ENCODE assay signal across 8 cellular contexts in the genomic region with DNA sequence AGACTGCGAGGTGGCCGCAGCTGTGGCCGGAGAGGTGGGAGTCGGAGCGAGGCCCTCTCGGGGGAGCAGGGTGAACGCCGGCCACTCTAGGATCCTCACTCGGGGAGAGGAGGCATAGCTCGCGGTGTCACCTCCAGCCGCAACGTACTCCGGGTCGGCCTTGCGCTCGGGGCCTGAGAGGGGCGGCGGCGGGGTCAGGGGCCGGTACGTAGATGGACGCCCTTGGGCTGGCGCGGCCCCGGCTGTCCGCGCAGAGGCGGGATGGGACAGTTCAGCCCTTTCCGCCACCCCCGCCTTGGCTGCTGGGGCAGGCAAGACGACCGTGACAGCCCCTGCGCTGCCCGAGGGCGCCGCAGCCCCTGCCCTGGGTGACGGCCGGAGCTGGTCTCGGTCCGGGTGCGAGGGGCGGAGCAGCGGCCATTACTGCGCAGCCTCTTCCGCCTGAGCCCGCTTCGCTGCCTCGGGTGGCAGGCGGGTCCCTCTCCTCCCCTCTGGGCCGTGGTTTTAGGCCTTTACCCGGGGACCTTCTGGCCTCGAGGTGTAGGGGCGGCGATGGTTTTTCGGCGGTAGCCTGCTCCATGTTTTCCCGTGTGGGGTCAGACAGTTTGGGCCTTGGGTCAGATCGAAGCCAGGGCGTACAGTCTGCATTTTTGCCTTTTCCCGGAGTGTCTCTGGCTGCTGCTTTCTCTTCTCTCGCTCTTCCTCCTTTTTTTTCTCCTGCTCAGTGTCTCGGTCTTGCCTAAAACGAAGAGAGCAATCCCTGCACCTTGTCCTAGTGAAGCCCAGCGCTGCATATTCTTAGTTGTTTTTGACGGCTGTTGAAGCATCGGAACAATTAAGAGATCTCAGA. TPM values are rescaled to one million over a fixed set of nuclear protein-coding genes. Genes with fewer than 3 reads are reported as not detected.
DNase-seq lines count a peak whose midpoint lies in the region; ATAC-seq and TF ChIP-seq lines count a peak whose summit lies in the region.

No MANE protein-coding gene starts in this region.

- peaks cover 8% of the 10 kb centered on the region for H3K36me3 ChIP-seq in mesodermal cell (ENCODE audit: control insufficient read depth, insufficient read depth, low read length)

- TF ChIP-seq CTCF in AG09319 (IDR thresholded peaks at IDR 0.05; ENCODE audit: low read depth, low read length), result no peak

- H3K27ac ChIP-seq in mesodermal cell (ENCODE audit: low read depth, low read length, severe bottlenecking), result peak overlapping the region; percentile 96

- H3K4me1 ChIP-seq in mesodermal cell (ENCODE audit: control insufficient read depth, insufficient read depth, low read length, poor library complexity, severe bottlenecking), result peaks cover 6% of the 10 kb centered on the region

- 0 to 1% methylated on average over 52 to 54 of the region's 67 CpGs for WGBS in mesodermal cell (ENCODE audit: insufficient coverage in 2 of 2), 2 experiments

- no peaks in the 10 kb centered on the region for H3K9me3 ChIP-seq in mesodermal cell (ENCODE audit: control insufficient read depth, low read length)

- ATAC-seq in GM18867 (IDR thresholded peaks at IDR 0.05; ENCODE audit: unreplicated experiment), result peak; percentile 77
- peak; percentile 68 for ATAC-seq in HG03066 (IDR thresholded peaks at IDR 0.05; ENCODE audit: low read depth, unreplicated experiment)

- DNase-seq in AG09319 (ENCODE audit: extremely low read depth, low read depth) (peak; percentile 5), NCI-H526 (lab: John Stamatoyannopoulos, UW) (peak; percentile 28 to 75)
- DNase-seq in activated CD8-positive, alpha-beta memory T cell treated with anti-CD3 and anti-CD28 coated beads for 1 hour (ENCODE audit: extremely low read depth in 1 of 2, low read depth in 1 of 2), result peak; percentile 2 to 29
- peak; percentile 14 for DNase-seq in effector CD8-positive, alpha-beta T cell (lab: John Stamatoyannopoulos, UW)
- peak; percentile 41 for DNase-seq in stimulated activated CD8-positive, alpha-beta memory T cell treated with anti-CD3 and anti-CD28 coated beads, Interleukin-4, amount 100 ng/mL, for 24 hours (ENCODE audit: low read depth)

- peak overlapping the region; percentile 82 for H3K4me3 ChIP-seq in mesodermal cell (ENCODE audit: extremely low read depth, insufficient read depth, low read length, poor library complexity, severe bottlenecking)

RNA-seq across cellular contexts. Expression of a gene that starts 0.5 kb away (rescaled TPM):
- polyA plus RNA-seq in mesodermal cell (2013, experiment 1 of 2), result 45.9 TPM
- 48.4 TPM for polyA plus RNA-seq in mesodermal cell (2013, experiment 2 of 2)

Comparison
In these comparisons a context has a peak if more than half of its experiments do, and no peak if none do; other contexts are left out.
1. Peak in every context shown above with its lines: DNase-seq, ATAC-seq, H3K4me3 ChIP-seq and H3K27ac ChIP-seq.